Comparison of ENCODE assay signal across 8 cellular contexts in genomic region chr20:40689100-40689942, GRCh38. TPM values are rescaled to one million over a fixed set of nuclear protein-coding genes. Genes with fewer than 3 reads are reported as not detected.
DNase-seq lines count a peak whose midpoint lies in the region; ATAC-seq and TF ChIP-seq lines count a peak whose summit lies in the region.

TSS of gene MAFB (minus strand) at chr20:40689236. CDS start at chr20:40688850, 386 bp downstream.

- POLR2A ChIA-PET in HCT116 (lab: Charles Lee), result no interaction called here

- H3K4me1 ChIP-seq in HCT116 (ENCODE audit: control insufficient read depth in 1 of 2, insufficient read depth in 2 of 2, low read length in 2 of 2) (peaks cover 3 to 17% of the 10 kb centered on the region in 2 experiments; a peak in 3 of 4 replicates), subcutaneous abdominal adipose tissue (ENCODE audit: control insufficient read depth in 5 of 5, insufficient read depth in 5 of 5, low read length in 5 of 5) (peaks cover 8 to 65% (median 56%) of the 10 kb centered on the region in 5 donors)

- H3K79me2 ChIP-seq in HCT116 (ENCODE audit: insufficient read depth, low read length), result no peaks in the 10 kb centered on the region

- no peaks in the 10 kb centered on the region for H3K9me3 Mint-ChIP-seq in activated T-cell treated with anti-CD3 and anti-CD28 coated beads, Interleukin-2, amount 50 U/mL, for 4 hours
- H3K9me3 Mint-ChIP-seq in naive B cell, result no peaks in the 10 kb centered on the region

- peaks cover 12% of the 10 kb centered on the region for H3K4me1 Mint-ChIP-seq in activated T-cell treated with anti-CD3 and anti-CD28 coated beads, Interleukin-2, amount 50 U/mL, for 4 hours (ENCODE audit: low read depth)
- H3K4me1 Mint-ChIP-seq in naive B cell, result peaks cover 5 to 33% (median 10%) of the 10 kb centered on the region in 3 donors

- TF ChIP-seq POLR2A in HCT116 (IDR thresholded peaks at IDR 0.05; ENCODE audit: borderline replicate concordance, extremely low read depth, insufficient read depth, insufficient read length), result no peak

- no peaks in the 10 kb centered on the region for H4K20me1 ChIP-seq in HCT116 (ENCODE audit: insufficient read depth)

- no peaks in the 10 kb centered on the region for H3K9me3 ChIP-seq in HCT116 (ENCODE audit: control insufficient read depth in 1 of 2, insufficient read depth in 1 of 2, low read depth in 1 of 2, low read length in 2 of 2)
- no peaks in the 10 kb centered on the region for H3K9me3 ChIP-seq in subcutaneous abdominal adipose tissue (ENCODE audit: control insufficient read depth in 5 of 5, low read length in 5 of 5)

- intact Hi-C loops in HCT116 (cut with micrococcal nuclease), result loop anchor here (1.0 kb wide), 1 partner anchor 423 kb away; no protein-coding TSS in a partner anchor

- H3K36me3 Mint-ChIP-seq in activated T-cell treated with anti-CD3 and anti-CD28 coated beads, Interleukin-2, amount 50 U/mL, for 4 hours (ENCODE audit: insufficient read depth), result no peaks in the 10 kb centered on the region
- no peaks in the 10 kb centered on the region for H3K36me3 Mint-ChIP-seq in naive B cell

- CTCF ChIA-PET in HCT116 (lab: Charles Lee), result interaction anchor here (0.7 to 1.6 kb wide), 9 partner anchors 8 to 1578 kb away, joined by 3 to 7 read pairs (median 4); no protein-coding TSS in a partner anchor

- H3K27me3 ChIP-seq in HCT116 (ENCODE audit: insufficient read depth, low read length), result peaks cover 22% of the 10 kb centered on the region
- H3K27me3 ChIP-seq in subcutaneous abdominal adipose tissue (ENCODE audit: control insufficient read depth in 5 of 5, insufficient read depth in 4 of 5, low read length in 5 of 5), result peaks cover 0 to 19% (median 15%) of the 10 kb centered on the region in 5 donors

- DNase-seq in GM04503 (ENCODE audit: low read depth), result peak; percentile 46
- no peak for DNase-seq in HCT116 (ENCODE audit: low read depth, low spot score)
- DNase-seq in NCI-H2171 (lab: John Stamatoyannopoulos, UW), result peak; percentile 69
- DNase-seq in activated T-cell treated with anti-CD3 and anti-CD28 coated beads, Interleukin-2, amount 50 U/mL, for 4 hours, result no peak
- peak; percentile 93 for DNase-seq in fibroblast of pulmonary artery (ENCODE audit: low read depth)
- no peak for DNase-seq in naive B cell

- no TSS peak for BruUV-seq in HCT116 (replicated peaks; lab: Mats Ljungman, UMichigan)

- no peak for TF ChIP-seq CTCF in HCT116 (IDR thresholded peaks at IDR 0.05 in 2 of 3, conservative IDR thresholded peaks at IDR 0.05 in 1 of 3; ENCODE audit: borderline replicate concordance in 1 of 3, insufficient read depth in 1 of 3, low read depth in 2 of 3, low read length in 2 of 3)
- no peak for TF ChIP-seq CTCF in fibroblast of pulmonary artery (IDR thresholded peaks at IDR 0.05; ENCODE audit: low read length, missing control alignments)

- H3K36me3 ChIP-seq in HCT116 (ENCODE audit: control insufficient read depth in 1 of 2, insufficient read depth in 2 of 2, low read length in 2 of 2) (no peaks in the 10 kb centered on the region), subcutaneous abdominal adipose tissue (ENCODE audit: control insufficient read depth in 5 of 5, insufficient read depth in 5 of 5, low read length in 5 of 5) (peaks cover 0 to 12% (median 5%) of the 10 kb centered on the region in 5 donors)

- H3K4me3 ChIP-seq in HCT116 (replicated peaks in 1 of 2; ENCODE audit: low read depth in 1 of 2, low read length in 2 of 2) (peak within 1 kb of the TSS; percentile 50 to 60), fibroblast of pulmonary artery (replicated peaks; ENCODE audit: low read depth, low read length) (peak within 1 kb of the TSS; percentile 56), subcutaneous abdominal adipose tissue (ENCODE audit: low read depth in 1 of 5, low read length in 5 of 5) (peak within 1 kb of the TSS; percentile 31 to 97 (median 94))

- H3K4me2 ChIP-seq in HCT116 (ENCODE audit: low read length), result peak within 1 kb of the TSS; percentile 99

- no peaks in the 10 kb centered on the region for H3K9me2 ChIP-seq in HCT116 (ENCODE audit: insufficient read depth)

- ATAC-seq in HCT116, result peak; percentile 85
- peak; percentile 77 to 81 for ATAC-seq in activated T-cell treated with anti-CD3 and anti-CD28 coated beads, Interleukin-2, amount 50 U/mL, for 4 hours
- ATAC-seq in naive B cell (ENCODE audit: low read depth in 2 of 2), result peak; percentile 27 to 48
- no peak for ATAC-seq in HG03097 (IDR thresholded peaks at IDR 0.05; ENCODE audit: low FRiP score, unreplicated experiment)

- 0 out of 2 replicates have a peak within 1 kb of the TSS, but pooled peaks have one; percentile 20 for H3K9ac ChIP-seq in HCT116 (ENCODE audit: low read length)
- peak within 1 kb of the TSS; percentile 48 to 85 (median 83) for H3K9ac ChIP-seq in subcutaneous abdominal adipose tissue (ENCODE audit: low read length in 5 of 5)

- RAD21 ChIA-PET in HCT116 (lab: Charles Lee; ENCODE audit: low non-redundant PET in 1 of 2, low total read pairs in 2 of 2, uncharacterized antibody in 2 of 2, unreplicated experiment in 2 of 2), result interaction anchor here (0.6 to 0.8 kb wide), 3 partner anchors 21 to 140 kb away, joined by 3 read pairs; no protein-coding TSS in a partner anchor

- peak within 1 kb of the TSS; percentile 26; the same call in 1 of the 2 replicates for H3K27ac ChIP-seq in HCT116 (ENCODE audit: low read depth, low read length)
- peak within 1 kb of the TSS; percentile 97 for H3K27ac ChIP-seq in subcutaneous abdominal adipose tissue (ENCODE audit: low read depth, low read length)

- peaks cover 88% of the 10 kb centered on the region for H3K27me3 Mint-ChIP-seq in activated T-cell treated with anti-CD3 and anti-CD28 coated beads, Interleukin-2, amount 50 U/mL, for 4 hours (ENCODE audit: low read depth)
- H3K27me3 Mint-ChIP-seq in naive B cell, result peaks cover 31 to 87% (median 54%) of the 10 kb centered on the region in 3 donors

- H3K27ac Mint-ChIP-seq in naive B cell, result no peak within 1 kb of the TSS

- peak within 1 kb of the TSS; percentile 71 for H3K4me3 Mint-ChIP-seq in activated T-cell treated with anti-CD3 and anti-CD28 coated beads, Interleukin-2, amount 50 U/mL, for 4 hours
- peak within 1 kb of the TSS; percentile 30 to 89 (median 75) for H3K4me3 Mint-ChIP-seq in naive B cell

- TF ChIP-seq RAD21 in HCT116 (IDR thresholded peaks at IDR 0.05; ENCODE audit: low read depth), result no peak

- peak within 1 kb of the TSS; percentile 92 for H2AFZ ChIP-seq in HCT116 (ENCODE audit: low read depth, low read length, poor library complexity, severe bottlenecking)

TF ChIP-seq in HCT116, 20 proteins besides CTCF, POLR2A, EP300 and RAD21:
- no peak for TF ChIP-seq SP1 (IDR thresholded peaks at IDR 0.05; ENCODE audit: low read depth)
- 0 out of 2 replicates have a peak, but pooled peaks have one; percentile 39 for TF ChIP-seq EGR1 (IDR thresholded peaks at IDR 0.05; ENCODE audit: low read depth)
- no peak for TF ChIP-seq FOSL1 (IDR thresholded peaks at IDR 0.05; ENCODE audit: low read depth)
- TF ChIP-seq EZH2 (IDR thresholded peaks at IDR 0.05), result no peak
- TF ChIP-seq SIN3A (IDR thresholded peaks at IDR 0.05; ENCODE audit: low read depth), result no peak
- peak; percentile 17; the same call in 1 of the 2 replicates for TF ChIP-seq ZFX (IDR thresholded peaks at IDR 0.05)
- no peak for TF ChIP-seq CEBPB (IDR thresholded peaks at IDR 0.05; ENCODE audit: low read depth)
- TF ChIP-seq ELF1 (IDR thresholded peaks at IDR 0.05; ENCODE audit: borderline replicate concordance, low read depth), result no peak
- no peak for TF ChIP-seq CBX3 (IDR thresholded peaks at IDR 0.05; ENCODE audit: low read depth)
- peak; percentile 74 for TF ChIP-seq TCF7L2 (IDR thresholded peaks at IDR 0.05; ENCODE audit: borderline replicate concordance, extremely low read depth, insufficient read depth, insufficient read length)
- TF ChIP-seq, protein P1, sequence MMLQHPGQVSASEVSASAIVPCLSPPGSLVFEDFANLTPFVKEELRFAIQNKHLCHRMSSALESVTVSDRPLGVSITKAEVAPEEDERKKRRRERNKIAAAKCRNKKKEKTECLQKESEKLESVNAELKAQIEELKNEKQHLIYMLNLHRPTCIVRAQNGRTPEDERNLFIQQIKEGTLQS (IDR thresholded peaks at IDR 0.05), result no peak
- no peak for TF ChIP-seq POLR2AphosphoS5 (IDR thresholded peaks at IDR 0.05; ENCODE audit: low read depth, low read length)

RNA-seq across cellular contexts. Expression of gene MAFB, which starts in this region (rescaled TPM):
- total RNA-seq in HCT116 (2021; ENCODE audit: unreplicated experiment), result 0.22 TPM
- 0.06 and 0.17 TPM in 2 replicates for polyA plus RNA-seq in HCT116 (2012)
- under 1 TPM; 0.13 to 0.18 (median 0.16) TPM for total RNA-seq in activated T-cell treated with anti-CD3 and anti-CD28 coated beads, Interleukin-2, amount 50 U/mL, for 4 hours
- under 1 TPM in 5 of 6 donors, not detected in 1; 0.12 to 0.51 (median 0.32) TPM for polyA plus RNA-seq in naive B cell (ENCODE audit: low read depth in 6 of 6)

Comparison
In these comparisons a context has a peak if more than half of its experiments do, and no peak if none do; other contexts are left out.
1. Peak in ATAC-seq, H3K4me3 ChIP-seq, H3K27ac ChIP-seq, H3K9ac ChIP-seq and H3K4me2 ChIP-seq in HCT116; RNA of the gene not detected or under 1 TPM.
2. Peak in ATAC-seq in activated T-cell treated with anti-CD3 and anti-CD28 coated beads, Interleukin-2, amount 50 U/mL, for 4 hours; RNA of the gene not detected or under 1 TPM.
3. Peak in ATAC-seq in naive B cell; RNA of the gene not detected or under 1 TPM.
4. DNase-seq: peak in GM04503 (single experiment), NCI-H2171 (single experiment) and fibroblast of pulmonary artery (single experiment); none in HCT116 (single experiment), activated T-cell treated with anti-CD3 and anti-CD28 coated beads, Interleukin-2, amount 50 U/mL, for 4 hours (single experiment) and naive B cell (single experiment).
5. Peak in every context shown above with its lines, with median percentiles within 50 percentile points of each other: H3K4me3 ChIP-seq.